In genomic region chr7:85159003-85159402, GRCh38 we compare ENCODE assay signal across 17 cellular contexts. TPM values are rescaled to one million over a fixed set of nuclear protein-coding genes. Genes with fewer than 3 reads are reported as not detected.
DNase-seq lines count a peak whose midpoint lies in the region; ATAC-seq and TF ChIP-seq lines count a peak whose summit lies in the region.
"Had no signal": no experiment of that assay in that cellular context is flagged by ENCODE, and none has a peak within 500 bp of the region (broad histone marks: within the 10 kb centered on the region; RNA-seq: fewer than 3 reads in every experiment).

No MANE protein-coding gene starts in this region.

- H2BK120ac ChIP-seq in IMR-90 (ENCODE audit: low read depth, low read length), result no peak overlapping the region

- TF ChIP-seq RAD21 in IMR-90 (IDR thresholded peaks at IDR 0.05; ENCODE audit: low read length), result no peak

- no peak overlapping the region for H2BK20ac ChIP-seq in IMR-90 (ENCODE audit: low read depth, low read length)

- H3K27ac Mint-ChIP-seq in nephron progenitor cell, result peak overlapping the region; percentile 62
- H3K27ac Mint-ChIP-seq: B cell; CD4-positive, alpha-beta T cell; CD8-positive, alpha-beta T cell had no signal

- H3K27me3 ChIP-seq in IMR-90 (ENCODE audit: control insufficient read depth, insufficient read depth, low read length), result no peaks in the 10 kb centered on the region
- H3K27me3 ChIP-seq: BLaER1 treated with 17β-estradiol and CSF1 and Interleukin-3, amounts not matched to agents 10 nM and 100 nM had no signal

- no peak overlapping the region for H2AFZ ChIP-seq in IMR-90 (replicated peaks; ENCODE audit: low read length, poor library complexity)

- peaks cover 20% of the 10 kb centered on the region for H3K9me3 Mint-ChIP-seq in nephron progenitor cell

- H4K8ac ChIP-seq in IMR-90 (ENCODE audit: low read depth in 2 of 2, low read length in 2 of 2), result no peak overlapping the region

- H3K23ac ChIP-seq in IMR-90 (ENCODE audit: low read depth, low read length), result 0 out of 2 replicates have a peak overlapping the region, but pooled peaks have one; percentile 31

- in situ Hi-C loops in IMR-90 (cut with MboI; ENCODE audit: low sequenced_read_pairs), result no loop called here

- H3K36me3 ChIP-seq in HEK293 (ENCODE audit: control insufficient read depth in 2 of 2, insufficient read depth in 1 of 2, low read length in 2 of 2), result no peaks in the 10 kb centered on the region
- no peaks in the 10 kb centered on the region for H3K36me3 ChIP-seq in IMR-90 (ENCODE audit: control insufficient read depth, insufficient read depth, low read length)
- H3K36me3 ChIP-seq: BLaER1 treated with 17β-estradiol and CSF1 and Interleukin-3, amounts not matched to agents 10 nM and 100 nM had no signal

- H4K91ac ChIP-seq in IMR-90 (ENCODE audit: insufficient read depth, low read depth, low read length), result no peak overlapping the region

- dilution Hi-C loops in IMR-90 (cut with HindIII; ENCODE audit: low sequenced_read_pairs, unreplicated experiment), result no loop called here

- H3K4me3 ChIP-seq in HEK293 (ENCODE audit: low read depth, low read length), result no peak overlapping the region
- no peak overlapping the region for H3K4me3 ChIP-seq in IMR-90 (ENCODE audit: insufficient read depth, low read depth, low read length)
- H3K4me3 ChIP-seq: A549; BLaER1 treated with 17β-estradiol and CSF1 and Interleukin-3, amounts not matched to agents 10 nM and 100 nM had no signal

- no TSS peak for BruUV-seq in IMR-90 (replicated peaks; lab: Mats Ljungman, UMichigan)

- peaks cover 47% of the 10 kb centered on the region for H3K36me3 Mint-ChIP-seq in nephron progenitor cell (ENCODE audit: low read depth)
- H3K36me3 Mint-ChIP-seq: CD8-positive, alpha-beta T cell had no signal

- no peak overlapping the region for H3K4ac ChIP-seq in IMR-90 (ENCODE audit: low read depth, low read length)

- H4K5ac ChIP-seq in IMR-90 (ENCODE audit: low read depth, low read length), result no peak overlapping the region

- H3K79me1 ChIP-seq in IMR-90 (ENCODE audit: low read depth in 1 of 2, low read length in 2 of 2), result no peaks in the 10 kb centered on the region

- H2BK15ac ChIP-seq in IMR-90 (ENCODE audit: low read depth, low read length), result peak overlapping the region; percentile 70; the same call in 1 of the 3 replicates

- H3K4me3 Mint-ChIP-seq in nephron progenitor cell, result no peak overlapping the region
- H3K4me3 Mint-ChIP-seq: B cell; CD4-positive, alpha-beta T cell; CD8-positive, alpha-beta T cell had no signal

- 0 out of 2 replicates have a peak overlapping the region, but pooled peaks have one; percentile 43 for H2AK5ac ChIP-seq in IMR-90 (ENCODE audit: low read depth, low read length)

- intact Hi-C loops in IMR-90 (cut with micrococcal nuclease) (no loop called here), sciatic nerve (cut with DNase I) (no loop called here)

- peaks cover 3% of the 10 kb centered on the region for H3K27me3 Mint-ChIP-seq in nephron progenitor cell (ENCODE audit: low read depth, poor library complexity)
- H3K27me3 Mint-ChIP-seq: B cell; CD4-positive, alpha-beta T cell had no signal

- no peak overlapping the region for H3K14ac ChIP-seq in IMR-90 (replicated peaks; ENCODE audit: low read depth, low read length)

- POLR2A ChIA-PET in HEK293 (lab: Yijun Ruan, JAX) (no interaction called here), IMR-90 (lab: Charles Lee; ENCODE audit: unreplicated experiment) (interaction anchor here (0.6 kb wide), 1 partner anchor 23 kb away, joined by 5 read pairs; no protein-coding TSS in a partner anchor)

- no peak overlapping the region for H2AK9ac ChIP-seq in IMR-90 (replicated peaks; ENCODE audit: low read depth, low read length, poor library complexity)

- no peaks in the 10 kb centered on the region for H3K4me1 Mint-ChIP-seq in nephron progenitor cell

- no peak overlapping the region for H3K9ac ChIP-seq in IMR-90 (ENCODE audit: low read depth, low read length)
- H3K9ac ChIP-seq: BLaER1 treated with 17β-estradiol and CSF1 and Interleukin-3, amounts not matched to agents 10 nM and 100 nM had no signal

- no peak overlapping the region for H3K56ac ChIP-seq in IMR-90 (ENCODE audit: extremely low read depth, insufficient read depth, low read length)

- ATAC-seq in IMR-90 (ENCODE audit: low read depth) (no peak), HG03045 (IDR thresholded peaks at IDR 0.05; ENCODE audit: unreplicated experiment) (no peak), sciatic nerve (no peak)
- ATAC-seq: A549; CD8-positive, alpha-beta T cell had no signal

- H2BK5ac ChIP-seq in IMR-90 (ENCODE audit: low read depth, low read length, poor library complexity, severe bottlenecking), result no peak overlapping the region

- no peaks in the 10 kb centered on the region for H3K9me1 ChIP-seq in IMR-90 (ENCODE audit: insufficient read depth, low read length)

- H3K27ac ChIP-seq in HEK293 (ENCODE audit: extremely low read depth, low read depth, low read length) (no peak overlapping the region), IMR-90 (ENCODE audit: insufficient read depth, low read length) (no peak overlapping the region)
- H3K27ac ChIP-seq: 22Rv1; A549; BLaER1 treated with 17β-estradiol and CSF1 and Interleukin-3, amounts not matched to agents 10 nM and 100 nM; C4-2B had no signal

- DNase-seq in IMR-90 (no peak), nephron progenitor cell (no peak), sciatic nerve (ENCODE audit: low spot score) (no peak)
- DNase-seq: AML-193; Caco-2; Calu3; CD4-positive, alpha-beta T cell; CD8-positive, alpha-beta T cell; DMS79 treated with DMSO at 0.1 percent for 48 hours; GF-D8 had no signal

- TF ChIP-seq POLR2A in IMR-90 (IDR thresholded peaks at IDR 0.05; ENCODE audit: low read depth, low read length), result no peak

- H3K9me3 ChIP-seq in HEK293 (ENCODE audit: control insufficient read depth, insufficient read depth, low read depth, low read length) (no peaks in the 10 kb centered on the region), IMR-90 (ENCODE audit: control insufficient read depth, insufficient read depth, low read length) (no peaks in the 10 kb centered on the region)
- H3K9me3 ChIP-seq: A549 had no signal

- H4K20me1 ChIP-seq in IMR-90 (ENCODE audit: insufficient read depth, low read length), result no peaks in the 10 kb centered on the region
- H4K20me1 ChIP-seq: BLaER1 treated with 17β-estradiol and CSF1 and Interleukin-3, amounts not matched to agents 10 nM and 100 nM had no signal

- no peak for TF ChIP-seq CTCF in HEK293 (tag by site-specific recombination; IDR thresholded peaks at IDR 0.05)
- TF ChIP-seq CTCF in IMR-90 (conservative IDR thresholded peaks at IDR 0.05; ENCODE audit: low read depth, low read length), result no peak
- no peak for TF ChIP-seq CTCF in nephron progenitor cell (IDR thresholded peaks at IDR 0.05)

- H3K4me1 ChIP-seq in HEK293 (ENCODE audit: control insufficient read depth, insufficient read depth, low read length) (peaks cover 17% of the 10 kb centered on the region; the same call in 1 of the 2 replicates), IMR-90 (ENCODE audit: control insufficient read depth, insufficient read depth, low read length) (no peaks in the 10 kb centered on the region; the same call in 1 of the 2 replicates)
- H3K4me1 ChIP-seq: A549, Caco-2 had no signal

- no peak overlapping the region for H3K4me2 ChIP-seq in IMR-90 (ENCODE audit: low read depth, low read length)
- H3K4me2 ChIP-seq: A549 had no signal

- H3K18ac ChIP-seq in IMR-90 (ENCODE audit: low read depth, low read length), result no peak overlapping the region

- no CpG with 5 or more reads among the region's 1 CpG for WGBS in IMR-90 (ENCODE audit: extremely low coverage in 2 of 2, insufficient read length in 1 of 2), 2 experiments

- CTCF ChIA-PET in HEK293 (lab: Yijun Ruan, JAX), result interaction anchor here (0.5 kb wide), 1 partner anchor 604 kb away, joined by 3 read pairs; no protein-coding TSS in a partner anchor
- CTCF ChIA-PET in IMR-90 (lab: Yijun Ruan, JAX), result interaction anchor here (1.3 kb wide), 1 partner anchor 28 kb away, joined by 3 read pairs; the partner anchor contains the start of gene SEMA3D

TF ChIP-seq in HEK293, 187 proteins besides CTCF, POLR2A, EP300 and RAD21:
- TF ChIP-seq ZNF580 (tag by site-specific recombination; IDR thresholded peaks at IDR 0.05) (0 out of 2 replicates have a peak, but pooled peaks have one; percentile 26), ZNF157 (tag by site-specific recombination; IDR thresholded peaks at IDR 0.05) (no peak)
TF ChIP-seq in HEK293: peak in this region for 1.

TF ChIP-seq in IMR-90, 13 proteins besides CTCF, POLR2A, EP300 and RAD21 (continues in another document):
- TF ChIP-seq FOS (IDR thresholded peaks at IDR 0.05; ENCODE audit: low read depth, low read length), result no peak
- TF ChIP-seq, protein P1, sequence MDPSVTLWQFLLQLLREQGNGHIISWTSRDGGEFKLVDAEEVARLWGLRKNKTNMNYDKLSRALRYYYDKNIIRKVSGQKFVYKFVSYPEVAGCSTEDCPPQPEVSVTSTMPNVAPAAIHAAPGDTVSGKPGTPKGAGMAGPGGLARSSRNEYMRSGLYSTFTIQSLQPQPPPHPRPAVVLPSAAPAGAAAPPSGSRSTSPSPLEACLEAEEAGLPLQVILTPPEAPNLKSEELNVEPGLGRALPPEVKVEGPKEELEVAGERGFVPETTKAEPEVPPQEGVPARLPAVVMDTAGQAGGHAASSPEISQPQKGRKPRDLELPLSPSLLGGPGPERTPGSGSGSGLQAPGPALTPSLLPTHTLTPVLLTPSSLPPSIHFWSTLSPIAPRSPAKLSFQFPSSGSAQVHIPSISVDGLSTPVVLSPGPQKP (IDR thresholded peaks at IDR 0.05; ENCODE audit: borderline replicate concordance, low read depth, low read length), result no peak
- no peak for TF ChIP-seq RFX5 (IDR thresholded peaks at IDR 0.05; ENCODE audit: low read depth, low read length)
- no peak for TF ChIP-seq CEBPB (IDR thresholded peaks at IDR 0.05; ENCODE audit: low read depth, low read length)
- no peak for TF ChIP-seq CHD1 (IDR thresholded peaks at IDR 0.05; ENCODE audit: low read depth, low read length)
- TF ChIP-seq RCOR1 (IDR thresholded peaks at IDR 0.05; ENCODE audit: insufficient replicate concordance, low read length), result no peak
- no peak for TF ChIP-seq MXI1 (IDR thresholded peaks at IDR 0.05; ENCODE audit: borderline replicate concordance, low read depth, low read length)
- no peak for TF ChIP-seq SMC3 (IDR thresholded peaks at IDR 0.05; ENCODE audit: low read depth, low read length)
- no peak for TF ChIP-seq BHLHE40 (IDR thresholded peaks at IDR 0.05; ENCODE audit: low read depth, low read length)
- no peak for TF ChIP-seq MAZ (IDR thresholded peaks at IDR 0.05; ENCODE audit: borderline replicate concordance, low read depth, low read length)
- TF ChIP-seq NFE2L2 (IDR thresholded peaks at IDR 0.05; ENCODE audit: low read depth, low read length), result no peak

RNA-seq across cellular contexts. Expression of gene SEMA3D, which starts 27.9 kb away (rescaled TPM):
- total RNA-seq in IMR-90 (2012; rRNA removed) (10.8 and 13.6 TPM in 2 replicates), sciatic nerve (15.9 TPM)
- polyA plus RNA-seq in IMR-90 (2012; rRNA removed), result 2.7 and 2.9 TPM in 2 replicates
- 0.70 and 0.74 TPM in 2 replicates for polyA plus RNA-seq in IMR-90 (2012; cell fraction: cytosol; rRNA removed)
- polyA plus RNA-seq in IMR-90 (2012; cell fraction: nucleus; rRNA removed; ENCODE audit: low replicate concordance), result 0.54 and 4.1 TPM in 2 replicates
- total RNA-seq: CD4-positive, alpha-beta T cell; CD8-positive, alpha-beta T cell had no signal
